ENCODE assay signal across 18 cellular contexts in the genomic region with DNA sequence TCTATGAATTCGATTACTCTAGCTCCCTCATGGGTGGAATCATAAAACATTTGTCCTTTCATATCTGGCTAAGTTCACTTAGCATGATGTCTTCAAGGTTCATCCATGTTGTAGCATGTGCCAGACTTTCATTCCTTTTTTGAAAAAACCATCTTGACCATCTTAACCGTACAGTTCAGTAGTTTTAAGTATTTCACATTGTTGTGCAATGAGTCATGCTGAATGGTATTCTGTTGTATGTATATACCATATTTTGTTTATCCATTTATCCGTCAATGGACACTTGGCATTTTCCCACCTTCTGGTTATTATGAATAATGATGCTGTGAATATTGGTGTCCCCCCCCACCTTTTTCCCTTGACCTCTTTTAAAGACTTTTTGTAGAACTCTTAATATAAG.
A peak's percentile ranks its signal among the peaks of the same experiment; 100 is the strongest.
DNase-seq lines count a peak whose midpoint lies in the region; ATAC-seq and TF ChIP-seq lines count a peak whose summit lies in the region.
"Had no signal": no experiment of that assay in that cellular context is flagged by ENCODE, and none has a peak within 500 bp of the region (broad histone marks: within the 10 kb centered on the region; RNA-seq: fewer than 3 reads in every experiment).

No MANE protein-coding gene starts in this region.

- H3K36me3 Mint-ChIP-seq in activated naive CD4-positive, alpha-beta T cell treated with anti-CD3 and anti-CD28 coated beads, Interleukin-2, amount 50 U/mL, for 24 hours: peaks cover 43% of the 10 kb centered on the region
- peaks cover 65% of the 10 kb centered on the region for H3K36me3 Mint-ChIP-seq in T-cell

- H3K4me1 ChIP-seq in fibroblast of lung (ENCODE audit: control insufficient read depth, extremely low read depth, insufficient read depth, low read length): peaks cover 3% of the 10 kb centered on the region

- H3K36me3 ChIP-seq in fibroblast of lung (ENCODE audit: control insufficient read depth, insufficient read depth, low read length): no peaks in the 10 kb centered on the region

- CTCF ChIA-PET in T-cell (lab: Charles Lee): interaction anchor here in 1 of 2 donors (0.7 kb wide), 1 partner anchor 1143 kb away, joined by 5 read pairs; no protein-coding TSS in a partner anchor

- ATAC-seq in T-cell (replicated peaks in 1 of 4) (no peak), HG02759 (IDR thresholded peaks at IDR 0.05; ENCODE audit: unreplicated experiment) (no peak), HG02970 (IDR thresholded peaks at IDR 0.05; ENCODE audit: low FRiP score, unreplicated experiment) (no peak), HG02981 (IDR thresholded peaks at IDR 0.05; ENCODE audit: unreplicated experiment) (no peak)
- ATAC-seq: GM12878, HCT116, heart left ventricle had no signal

- H3K27ac ChIP-seq in fibroblast of lung (ENCODE audit: insufficient read depth, low read length): no peak overlapping the region
- H3K27ac ChIP-seq: heart left ventricle had no signal

- no peak overlapping the region for H3K4me2 ChIP-seq in fibroblast of lung (ENCODE audit: extremely low read depth, insufficient read depth, low read length)

- TF ChIP-seq CTCF in fibroblast of lung (conservative IDR thresholded peaks at IDR 0.05 in 1 of 2, IDR thresholded peaks at IDR 0.05 in 1 of 2; ENCODE audit: low read depth in 1 of 2, low read length in 2 of 2): no peak

- H3K9ac ChIP-seq in fibroblast of lung (ENCODE audit: insufficient read depth, low read length): no peak overlapping the region

- H3K27me3 Mint-ChIP-seq in activated naive CD4-positive, alpha-beta T cell treated with anti-CD3 and anti-CD28 coated beads, Interleukin-2, amount 50 U/mL, for 24 hours: no peaks in the 10 kb centered on the region
- H3K27me3 Mint-ChIP-seq in T-cell: no peaks in the 10 kb centered on the region

- H3K4me3 Mint-ChIP-seq in activated naive CD4-positive, alpha-beta T cell treated with anti-CD3 and anti-CD28 coated beads, Interleukin-2, amount 50 U/mL, for 24 hours: no peak overlapping the region
- no peak overlapping the region for H3K4me3 Mint-ChIP-seq in T-cell
- H3K4me3 Mint-ChIP-seq: activated naive CD4-positive, alpha-beta T cell treated with anti-CD3 and anti-CD28 coated beads for 36 hours; mesothelial cell of epicardium; WTC11 had no signal

- H2AFZ ChIP-seq in fibroblast of lung (ENCODE audit: low read length): no peak overlapping the region

- no peak for DNase-seq in activated naive CD4-positive, alpha-beta T cell treated with Interleukin-2 at 50 U/mL for 16 hours
- DNase-seq in T-cell: no peak
- peak; percentile 54 to 56 for DNase-seq in fibroblast of lung (ENCODE audit: low read depth in 2 of 2)
- DNase-seq in skeletal muscle cell (ENCODE audit: low read depth): peak; percentile 12
- DNase-seq: activated naive CD4-positive, alpha-beta T cell treated with anti-CD3 and anti-CD28 coated beads for 36 hours; heart left ventricle; NCI-H1048; NCI-H2171; stimulated activated naive CD4-positive, alpha-beta T cell treated with Interleukin-2 at 50 U/mL for 16 hours; T-helper 1 cell had no signal

- H3K27me3 ChIP-seq in fibroblast of lung (ENCODE audit: control insufficient read depth, insufficient read depth, low read length): no peaks in the 10 kb centered on the region
- H3K27me3 ChIP-seq: heart left ventricle had no signal

- no peaks in the 10 kb centered on the region for H3K79me2 ChIP-seq in fibroblast of lung (ENCODE audit: control insufficient read depth, insufficient read depth, low read length)

- H3K9me3 ChIP-seq in fibroblast of lung (ENCODE audit: control insufficient read depth, insufficient read depth, low read depth, low read length): no peaks in the 10 kb centered on the region
- H3K9me3 ChIP-seq: heart left ventricle had no signal

- peak overlapping the region; percentile 4 for H3K27ac Mint-ChIP-seq in activated naive CD4-positive, alpha-beta T cell treated with anti-CD3 and anti-CD28 coated beads, Interleukin-2, amount 50 U/mL, for 24 hours
- H3K27ac Mint-ChIP-seq in T-cell: peak overlapping the region; percentile 5 to 34
- H3K27ac Mint-ChIP-seq: activated naive CD4-positive, alpha-beta T cell treated with anti-CD3 and anti-CD28 coated beads for 36 hours; mesothelial cell of epicardium; WTC11 had no signal

- H3K4me1 Mint-ChIP-seq in activated naive CD4-positive, alpha-beta T cell treated with anti-CD3 and anti-CD28 coated beads, Interleukin-2, amount 50 U/mL, for 24 hours: peaks cover 68% of the 10 kb centered on the region
- peaks cover 40 to 62% (median 52%) of the 10 kb centered on the region in 3 donors for H3K4me1 Mint-ChIP-seq in T-cell
- H3K4me1 Mint-ChIP-seq: mesothelial cell of epicardium had no signal

- POLR2A ChIA-PET in T-cell (lab: Charles Lee): no interaction called here

- H3K4me3 ChIP-seq in fibroblast of lung (replicated peaks in 1 of 4; ENCODE audit: control extremely low read depth in 1 of 4, insufficient read depth in 1 of 4, low read depth in 3 of 4, low read length in 4 of 4): no peak overlapping the region
- H3K4me3 ChIP-seq in skeletal muscle cell (ENCODE audit: low read depth, low read length): no peak overlapping the region
- H3K4me3 ChIP-seq: GM12878, heart left ventricle had no signal

- H3K9me3 Mint-ChIP-seq in activated naive CD4-positive, alpha-beta T cell treated with anti-CD3 and anti-CD28 coated beads, Interleukin-2, amount 50 U/mL, for 24 hours: no peaks in the 10 kb centered on the region
- H3K9me3 Mint-ChIP-seq in T-cell: no peaks in the 10 kb centered on the region
- H3K9me3 Mint-ChIP-seq: activated naive CD4-positive, alpha-beta T cell treated with anti-CD3 and anti-CD28 coated beads for 36 hours had no signal

- H4K20me1 ChIP-seq in fibroblast of lung (ENCODE audit: control insufficient read depth, extremely low read depth, insufficient read depth, low read length): no peaks in the 10 kb centered on the region

Comparison
In these comparisons a context has a peak if more than half of its experiments do, and no peak if none do; other contexts are left out.
1. DNase-seq: peak in fibroblast of lung (2 of 2) and skeletal muscle cell (single experiment); none in activated naive CD4-positive, alpha-beta T cell treated with Interleukin-2 at 50 U/mL for 16 hours (single experiment) and T-cell (0 of 34).